10 cellular contexts compared by ENCODE assay signal in the genomic region with DNA sequence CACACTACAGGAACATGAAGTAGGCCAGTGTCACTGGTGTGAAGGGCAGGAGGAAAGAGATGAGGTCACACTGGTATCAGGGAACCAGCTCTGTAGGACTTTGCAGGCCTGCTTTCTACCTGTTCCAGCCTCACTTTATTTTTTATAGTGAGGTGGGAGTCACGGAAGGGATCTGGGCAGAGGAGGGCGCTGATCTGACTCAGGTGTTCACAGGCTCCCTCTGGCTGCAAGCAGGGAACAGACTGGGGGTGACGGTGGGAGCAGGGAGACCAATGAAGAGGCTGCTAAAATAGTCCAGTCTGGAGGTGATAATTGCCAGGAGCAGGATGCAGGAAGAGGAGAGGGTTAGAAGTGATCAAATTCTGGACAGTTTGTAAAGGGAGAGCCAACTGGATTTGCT. TPM values are rescaled to one million over a fixed set of nuclear protein-coding genes. Genes with fewer than 3 reads are reported as not detected.
A peak's percentile ranks its signal among the peaks of the same experiment; 100 is the strongest.
DNase-seq lines count a peak whose midpoint lies in the region; ATAC-seq, FAIRE-seq and TF ChIP-seq lines count a peak whose summit lies in the region.
"Had no signal": no experiment of that assay in that cellular context is flagged by ENCODE, and none has a peak within 500 bp of the region (broad histone marks: within the 10 kb centered on the region; RNA-seq: fewer than 3 reads in every experiment).

No MANE protein-coding gene starts in this region.

- CTCF ChIA-PET in activated CD4-positive, alpha-beta T cell treated with anti-CD3 and anti-CD28 coated beads for 36 hours (lab: Charles Lee), result no interaction called here

- ATAC-seq in activated CD4-positive, alpha-beta T cell treated with anti-CD3 and anti-CD28 coated beads for 36 hours, result no peak

- peak; percentile 16 for DNase-seq in activated CD4-positive, alpha-beta T cell treated with anti-CD3 and anti-CD28 coated beads for 36 hours
- DNase-seq in activated CD4-positive, alpha-beta T cell treated with anti-CD3 and anti-CD28 coated beads for 4 hours, result no peak
- peak; percentile 55 for DNase-seq in HT-29 (ENCODE audit: low spot score)
- DNase-seq in bronchial epithelial cell (ENCODE audit: low read depth), result peak; percentile 25
- no peak for DNase-seq in GF-D8 (lab: John Stamatoyannopoulos, UW)
- no peak for DNase-seq in NCI-H524 treated with DMSO at 0.1 percent for 48 hours (lab: John Stamatoyannopoulos, UW)
- no peak for DNase-seq in ureter (ENCODE audit: low spot score)
- DNase-seq: NK-92 treated with Interleukin-12 subunit alpha and Interleukin-12 subunit beta, amount 100 ng/mL, for 24 hours; spleen had no signal

- H3K4me2 ChIP-seq in neural cell (ENCODE audit: low read length), result no peak overlapping the region

- POLR2A ChIA-PET in activated CD4-positive, alpha-beta T cell treated with anti-CD3 and anti-CD28 coated beads for 36 hours (lab: Charles Lee), result no interaction called here

- no peak overlapping the region for H3K27ac Mint-ChIP-seq in activated CD4-positive, alpha-beta T cell treated with anti-CD3 and anti-CD28 coated beads for 36 hours

- no peaks in the 10 kb centered on the region for H3K9me3 Mint-ChIP-seq in activated CD4-positive, alpha-beta T cell treated with anti-CD3 and anti-CD28 coated beads for 36 hours (ENCODE audit: low read depth)

- H3K9me2 ChIP-seq in neural cell (ENCODE audit: insufficient read depth, low read length), result no peaks in the 10 kb centered on the region

- no peak overlapping the region for H3K4me3 Mint-ChIP-seq in activated CD4-positive, alpha-beta T cell treated with anti-CD3 and anti-CD28 coated beads for 36 hours

- H3K27ac ChIP-seq in neural cell (ENCODE audit: low read length), result no peak overlapping the region
- H3K27ac ChIP-seq: spleen had no signal

- no peak for TF ChIP-seq EP300 in neural cell (conservative IDR thresholded peaks at IDR 0.05; ENCODE audit: poor library complexity, severe bottlenecking)

- H3F3A ChIP-seq in neural cell (ENCODE audit: insufficient read depth, low read length, poor library complexity, severe bottlenecking), result no peaks in the 10 kb centered on the region

- H3K36me3 ChIP-seq in bronchial epithelial cell (ENCODE audit: control insufficient read depth, insufficient read depth, low read length), result no peaks in the 10 kb centered on the region
- no peaks in the 10 kb centered on the region for H3K36me3 ChIP-seq in neural cell (ENCODE audit: insufficient read depth, low read length)
- H3K36me3 ChIP-seq: spleen had no signal

- intact Hi-C loops in activated CD4-positive, alpha-beta T cell treated with anti-CD3 and anti-CD28 coated beads for 36 hours (cut with DNase I, micrococcal nuclease), result loop anchor here (5.0 kb wide), 2 partner anchors 54 to 326 kb away; a partner anchor contains a TSS

- peak; percentile 45 for TF ChIP-seq CTCF in bronchial epithelial cell (IDR thresholded peaks at IDR 0.05; ENCODE audit: insufficient read depth, low read length, severe bottlenecking)
- peak; percentile 53 for TF ChIP-seq CTCF in neural cell (IDR thresholded peaks at IDR 0.05; ENCODE audit: poor library complexity, severe bottlenecking)

- no peak overlapping the region for H3K9ac ChIP-seq in neural cell (ENCODE audit: low read length)

- H3K27me3 Mint-ChIP-seq in activated CD4-positive, alpha-beta T cell treated with anti-CD3 and anti-CD28 coated beads for 36 hours, result no peaks in the 10 kb centered on the region

- H3K36me3 Mint-ChIP-seq in activated CD4-positive, alpha-beta T cell treated with anti-CD3 and anti-CD28 coated beads for 36 hours (ENCODE audit: low read depth), result no peaks in the 10 kb centered on the region

- H4K20me1 ChIP-seq in neural cell (ENCODE audit: insufficient read depth), result no peaks in the 10 kb centered on the region

- peak; percentile 24 for TF ChIP-seq RAD21 in neural cell (conservative IDR thresholded peaks at IDR 0.05)

- no peak overlapping the region for H3K4me3 ChIP-seq in bronchial epithelial cell (ENCODE audit: low read depth, low read length)
- H3K4me3 ChIP-seq in neural cell (ENCODE audit: low read length), result no peak overlapping the region
- H3K4me3 ChIP-seq: spleen had no signal

- H3K9me3 ChIP-seq in neural cell (ENCODE audit: low read length), result no peaks in the 10 kb centered on the region
- H3K9me3 ChIP-seq: spleen had no signal

- H3K4me1 Mint-ChIP-seq in activated CD4-positive, alpha-beta T cell treated with anti-CD3 and anti-CD28 coated beads for 36 hours, result peaks cover 12% of the 10 kb centered on the region

- FAIRE-seq in bronchial epithelial cell (lab: Jason Lieb, UNC), result no peak

- no peak overlapping the region for H2AFZ ChIP-seq in neural cell (ENCODE audit: low read depth, low read length)

- peaks cover 3% of the 10 kb centered on the region for H3K79me2 ChIP-seq in neural cell (replicated peaks; ENCODE audit: insufficient read depth, low read length)

- no peaks in the 10 kb centered on the region for H3K27me3 ChIP-seq in bronchial epithelial cell (ENCODE audit: control insufficient read depth, insufficient read depth, low read length)
- no peaks in the 10 kb centered on the region for H3K27me3 ChIP-seq in neural cell (ENCODE audit: insufficient read depth, low read depth, low read length)
- H3K27me3 ChIP-seq: spleen had no signal

TF ChIP-seq in neural cell, 6 proteins besides CTCF, POLR2A, EP300 and RAD21:
- TF ChIP-seq TAF1 (IDR thresholded peaks at IDR 0.05; ENCODE audit: low read depth) (no peak), POLR2AphosphoS5 (IDR thresholded peaks at IDR 0.05) (no peak), MXI1 (conservative IDR thresholded peaks at IDR 0.05; ENCODE audit: poor library complexity, severe bottlenecking) (no peak), SMC3 (conservative IDR thresholded peaks at IDR 0.05; ENCODE audit: poor library complexity) (peak; percentile 51), EZH2 (IDR thresholded peaks at IDR 0.05; ENCODE audit: borderline replicate concordance, insufficient read depth, low read length, poor library complexity, severe bottlenecking) (no peak)
- TF ChIP-seq, protein P1, sequence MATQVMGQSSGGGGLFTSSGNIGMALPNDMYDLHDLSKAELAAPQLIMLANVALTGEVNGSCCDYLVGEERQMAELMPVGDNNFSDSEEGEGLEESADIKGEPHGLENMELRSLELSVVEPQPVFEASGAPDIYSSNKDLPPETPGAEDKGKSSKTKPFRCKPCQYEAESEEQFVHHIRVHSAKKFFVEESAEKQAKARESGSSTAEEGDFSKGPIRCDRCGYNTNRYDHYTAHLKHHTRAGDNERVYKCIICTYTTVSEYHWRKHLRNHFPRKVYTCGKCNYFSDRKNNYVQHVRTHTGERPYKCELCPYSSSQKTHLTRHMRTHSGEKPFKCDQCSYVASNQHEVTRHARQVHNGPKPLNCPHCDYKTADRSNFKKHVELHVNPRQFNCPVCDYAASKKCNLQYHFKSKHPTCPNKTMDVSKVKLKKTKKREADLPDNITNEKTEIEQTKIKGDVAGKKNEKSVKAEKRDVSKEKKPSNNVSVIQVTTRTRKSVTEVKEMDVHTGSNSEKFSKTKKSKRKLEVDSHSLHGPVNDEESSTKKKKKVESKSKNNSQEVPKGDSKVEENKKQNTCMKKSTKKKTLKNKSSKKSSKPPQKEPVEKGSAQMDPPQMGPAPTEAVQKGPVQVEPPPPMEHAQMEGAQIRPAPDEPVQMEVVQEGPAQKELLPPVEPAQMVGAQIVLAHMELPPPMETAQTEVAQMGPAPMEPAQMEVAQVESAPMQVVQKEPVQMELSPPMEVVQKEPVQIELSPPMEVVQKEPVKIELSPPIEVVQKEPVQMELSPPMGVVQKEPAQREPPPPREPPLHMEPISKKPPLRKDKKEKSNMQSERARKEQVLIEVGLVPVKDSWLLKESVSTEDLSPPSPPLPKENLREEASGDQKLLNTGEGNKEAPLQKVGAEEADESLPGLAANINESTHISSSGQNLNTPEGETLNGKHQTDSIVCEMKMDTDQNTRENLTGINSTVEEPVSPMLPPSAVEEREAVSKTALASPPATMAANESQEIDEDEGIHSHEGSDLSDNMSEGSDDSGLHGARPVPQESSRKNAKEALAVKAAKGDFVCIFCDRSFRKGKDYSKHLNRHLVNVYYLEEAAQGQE (IDR thresholded peaks at IDR 0.05; ENCODE audit: borderline replicate concordance), result no peak

RNA-seq across cellular contexts. Expression of a gene that starts 2.8 kb away (rescaled TPM):
- 1 to 10 TPM; 3.1 to 3.4 TPM for total RNA-seq in activated CD4-positive, alpha-beta T cell treated with anti-CD3 and anti-CD28 coated beads for 36 hours
- 4.3 and 7.2 TPM in 2 replicates for total RNA-seq in HT-29 (2014; rRNA removed; shearing (Covaris generic))
- 2.0 and 2.1 TPM in 2 replicates for total RNA-seq in bronchial epithelial cell
- polyA plus RNA-seq in neural cell, result 3.8 and 5.5 TPM in 2 replicates
- 2.3 and 2.7 TPM in 2 replicates for polyA minus RNA-seq in neural cell
- 3.8 TPM for total RNA-seq in ureter

RNA-seq across cellular contexts. Expression of a gene that starts 3.5 kb away (rescaled TPM):
- 10 to 100 TPM; 13.6 to 14.3 TPM for total RNA-seq in activated CD4-positive, alpha-beta T cell treated with anti-CD3 and anti-CD28 coated beads for 36 hours
- 44.1 and 49.0 TPM in 2 replicates for total RNA-seq in HT-29 (2014; rRNA removed; shearing (Covaris generic))
- 0.26 TPM in 2 replicates for total RNA-seq in bronchial epithelial cell
- polyA plus RNA-seq in neural cell, result 0.35 and 0.84 TPM in 2 replicates
- polyA minus RNA-seq in neural cell, result 0.69 and 0.97 TPM in 2 replicates
- total RNA-seq in ureter, result 1.6 TPM

RNA-seq across cellular contexts. Expression of a gene that starts 18.6 kb away (rescaled TPM):
- under 1 TPM; 0.16 to 0.42 TPM for total RNA-seq in activated CD4-positive, alpha-beta T cell treated with anti-CD3 and anti-CD28 coated beads for 36 hours
- 0.13 and 0.31 TPM in 2 replicates for total RNA-seq in HT-29 (2014; rRNA removed; shearing (Covaris generic))
- total RNA-seq in bronchial epithelial cell, result under 0.01 and 0.13 TPM in 2 replicates
- 5.6 and 7.8 TPM in 2 replicates for polyA plus RNA-seq in neural cell
- 26.1 and 40.7 TPM in 2 replicates for polyA minus RNA-seq in neural cell
- 14.9 TPM for total RNA-seq in ureter

RNA-seq across cellular contexts. Expression of a gene that starts 37.2 kb away (rescaled TPM):
- total RNA-seq in activated CD4-positive, alpha-beta T cell treated with anti-CD3 and anti-CD28 coated beads for 36 hours, result 10 to 100 TPM; 40.6 to 42.2 TPM
- total RNA-seq in HT-29 (2014; rRNA removed; shearing (Covaris generic)), result 90.6 and 124 TPM in 2 replicates
- total RNA-seq in bronchial epithelial cell, result 14.2 and 16.6 TPM in 2 replicates
- 45.6 and 63.2 TPM in 2 replicates for polyA plus RNA-seq in neural cell
- 12.9 and 14.2 TPM in 2 replicates for polyA minus RNA-seq in neural cell
- total RNA-seq in ureter, result 23.8 TPM

RNA-seq across cellular contexts. Expression of a gene that starts 42.6 kb away (rescaled TPM):
- 1 to 10 TPM; 1.6 to 1.7 TPM for total RNA-seq in activated CD4-positive, alpha-beta T cell treated with anti-CD3 and anti-CD28 coated beads for 36 hours
- 8.6 and 9.4 TPM in 2 replicates for total RNA-seq in HT-29 (2014; rRNA removed; shearing (Covaris generic))
- total RNA-seq in bronchial epithelial cell, result 3.4 and 3.6 TPM in 2 replicates
- 0.16 and 0.19 TPM in 2 replicates for polyA plus RNA-seq in neural cell
- 0.35 TPM in 1 of 2 replicates, not detected in the other for polyA minus RNA-seq in neural cell
- total RNA-seq in ureter, result 4.1 TPM

Comparison
In these comparisons a context has a peak if more than half of its experiments do, and no peak if none do; other contexts are left out.
1. DNase-seq: peak in activated CD4-positive, alpha-beta T cell treated with anti-CD3 and anti-CD28 coated beads for 36 hours (single experiment), HT-29 (single experiment) and bronchial epithelial cell (single experiment); none in activated CD4-positive, alpha-beta T cell treated with anti-CD3 and anti-CD28 coated beads for 4 hours (0 of 2), GF-D8 (single experiment), NCI-H524 treated with DMSO at 0.1 percent for 48 hours (single experiment) and ureter (single experiment).
2. RNA of a gene that starts 18.6 kb away (total RNA-seq): 14.9 TPM in ureter (single experiment); 0.16 to 0.42 TPM in activated CD4-positive, alpha-beta T cell treated with anti-CD3 and anti-CD28 coated beads for 36 hours, 0.13 to 0.31 TPM in HT-29 and under 0.01 to 0.13 TPM in bronchial epithelial cell; every median in the first group is over 10 times any median in the second.